8 cellular contexts compared by ENCODE assay signal in genomic region chr16:56667581-56668571, GRCh38. TPM values are rescaled to one million over a fixed set of nuclear protein-coding genes. Genes with fewer than 3 reads are reported as not detected.
DNase-seq lines count a peak whose midpoint lies in the region; ATAC-seq and TF ChIP-seq lines count a peak whose summit lies in the region.

TSS of gene MT1G (minus strand) at chr16:56668065. CDS start at chr16:56667993, 72 bp downstream.

- peak within 1 kb of the TSS; percentile 85 for H3K4me2 ChIP-seq in H9 (ENCODE audit: insufficient read depth, insufficient read length, low read length)

- H3K9me3 Mint-ChIP-seq in H9, result no peaks in the 10 kb centered on the region
- H3K9me3 Mint-ChIP-seq in WTC11, result no peaks in the 10 kb centered on the region

- DNase-seq in H9 (peak; percentile 50), WTC11 (ENCODE audit: low spot score) (peak; percentile 65), head of caudate nucleus (peak in 26 of 42 donors; percentile 21 to 68 (median 44)), sigmoid colon (peak; percentile 80), GDM1 (lab: John Stamatoyannopoulos, UW) (no peak), GM10266 (ENCODE audit: extremely low spot score) (no peak), GM19240 (ENCODE audit: insufficient read length, low spot score) (no peak), AG08396 (ENCODE audit: low spot score) (no peak)

- H3K9ac ChIP-seq in H9 (ENCODE audit: extremely low read depth, insufficient read length, low read length), result no peak within 1 kb of the TSS

- no peak within 1 kb of the TSS for H3K18ac ChIP-seq in H9 (ENCODE audit: insufficient read length, low read depth, low read length)

- no peak within 1 kb of the TSS for H2AK5ac ChIP-seq in H9 (ENCODE audit: insufficient read length, low read length)

- TF ChIP-seq POLR2A in sigmoid colon (IDR thresholded peaks at IDR 0.05), result peak in 1 of 2 donors; percentile 38

- H3K4me3 Mint-ChIP-seq in H9, result peak within 1 kb of the TSS; percentile 49 to 76
- H3K4me3 Mint-ChIP-seq in WTC11, result peak within 1 kb of the TSS; percentile 74

- H3K4me1 Mint-ChIP-seq in H9 (peaks cover 3 to 35% of the 10 kb centered on the region in 2 experiments; a peak in 3 of 4 replicates), WTC11 (peaks cover 44% of the 10 kb centered on the region)

- H3K56ac ChIP-seq in H9 (ENCODE audit: insufficient read length, low read depth, low read length), result no peak within 1 kb of the TSS

- H2BK5ac ChIP-seq in H9 (ENCODE audit: insufficient read length, low read length), result no peak within 1 kb of the TSS

- ATAC-seq in WTC11, result peak; percentile 60

- H3K27me3 Mint-ChIP-seq in H9 (ENCODE audit: low read depth) (peaks cover 98% of the 10 kb centered on the region), WTC11 (ENCODE audit: low read depth) (peaks cover 100% of the 10 kb centered on the region)

- H2BK20ac ChIP-seq in H9 (ENCODE audit: low read depth, low read length, poor library complexity, severe bottlenecking), result no peak within 1 kb of the TSS

- POLR2A ChIA-PET in WTC11 (lab: Charles Lee), result interaction anchor here (1.5 to 3.4 kb wide), 6 partner anchors 8 to 60 kb away, joined by 4 to 46 read pairs (median 18); partner anchors contain the start of genes MT1E, MT1X and MT2A

- H2AFZ ChIP-seq in H9 (ENCODE audit: low read length), result no peak within 1 kb of the TSS

- no peak within 1 kb of the TSS for H2BK15ac ChIP-seq in H9 (ENCODE audit: low read depth, low read length)

- no peaks in the 10 kb centered on the region for H3K79me2 ChIP-seq in H9 (ENCODE audit: insufficient read depth, low read length)

- H3K4ac ChIP-seq in H9 (ENCODE audit: low read depth, low read length), result no peak within 1 kb of the TSS

- WGBS in H9 (ENCODE audit: extremely low coverage, insufficient read length, low lambda C conversion rate), result no CpG with 5 or more reads among the region's 46 CpGs
- WGBS in sigmoid colon, 2 donors, result 9 to 10% methylated on average over 46 of the region's 46 CpGs

- H3K4me1 ChIP-seq in H9 (ENCODE audit: insufficient read depth, low read length) (peaks cover 6% of the 10 kb centered on the region; the same call in 1 of the 2 replicates), sigmoid colon (peaks cover 0 to 21% (median 15%) of the 10 kb centered on the region in 4 donors)

- H4K20me1 ChIP-seq in H9 (ENCODE audit: control insufficient read depth, insufficient read depth, insufficient read length), result no peaks in the 10 kb centered on the region

- peak within 1 kb of the TSS in 2 of 4 donors; percentile 9 to 15 for H3K4me3 ChIP-seq in sigmoid colon

- H3K14ac ChIP-seq in H9 (ENCODE audit: insufficient read depth, low read length), result no peak within 1 kb of the TSS

- no peaks in the 10 kb centered on the region for H3K36me3 ChIP-seq in sigmoid colon

- H3K27ac Mint-ChIP-seq in H9 (peak within 1 kb of the TSS in 1 of 3 experiments; percentile 88; a peak in 1 of 7 replicates), WTC11 (no peak within 1 kb of the TSS)

- peaks cover 65% of the 10 kb centered on the region for H3K27me3 ChIP-seq in H9 (ENCODE audit: insufficient read depth, low read length)
- peaks cover 12 to 99% (median 75%) of the 10 kb centered on the region in 3 donors for H3K27me3 ChIP-seq in sigmoid colon

- peaks cover 12% of the 10 kb centered on the region for H3K23me2 ChIP-seq in H9 (ENCODE audit: insufficient read length, low read depth, low read length, poor library complexity, severe bottlenecking)

- CTCF ChIA-PET in WTC11 (lab: Charles Lee), result interaction anchor here (0.5 to 3.6 kb wide), 8 partner anchors 8 to 502 kb away, joined by 3 to 24 read pairs (median 4); no protein-coding TSS in a partner anchor

- H3K27ac ChIP-seq in H9 (ENCODE audit: insufficient read length, low read depth, low read length) (no peak within 1 kb of the TSS), sigmoid colon (no peak within 1 kb of the TSS)

- no peaks in the 10 kb centered on the region for H3K9me3 ChIP-seq in H9 (ENCODE audit: control insufficient read depth, low read depth, low read length)
- no peaks in the 10 kb centered on the region for H3K9me3 ChIP-seq in sigmoid colon

- H4K8ac ChIP-seq in H9 (replicated peaks; ENCODE audit: insufficient read length, low read depth, low read length), result no peak within 1 kb of the TSS

- no peaks in the 10 kb centered on the region for H3K79me1 ChIP-seq in H9 (ENCODE audit: insufficient read depth, low read depth, low read length, poor library complexity, severe bottlenecking)

- no peak within 1 kb of the TSS for H3T11ph ChIP-seq in H9 (ENCODE audit: low read length)

- no peak within 1 kb of the TSS for H4K5ac ChIP-seq in H9 (ENCODE audit: insufficient read length, low read depth, low read length)

- intact Hi-C loops in head of caudate nucleus (cut with DNase I), result no loop called here
- intact Hi-C loops in sigmoid colon (cut with DNase I), result no loop called here

- no peak within 1 kb of the TSS for H4K91ac ChIP-seq in H9 (ENCODE audit: insufficient read length, low read depth, low read length)

- H3K36me3 Mint-ChIP-seq in H9 (ENCODE audit: insufficient read depth in 1 of 3, low read depth in 3 of 3) (no peaks in the 10 kb centered on the region), WTC11 (no peaks in the 10 kb centered on the region)

- no peak for TF ChIP-seq EP300 in sigmoid colon (IDR thresholded peaks at IDR 0.05)

- no peak within 1 kb of the TSS for H2BK12ac ChIP-seq in H9 (ENCODE audit: insufficient read length, low read depth, low read length)

- no peak within 1 kb of the TSS for H2BK120ac ChIP-seq in H9 (ENCODE audit: low read depth, low read length, poor library complexity, severe bottlenecking)

- TF ChIP-seq CTCF in H9 (conservative IDR thresholded peaks at IDR 0.05), result no peak
- TF ChIP-seq CTCF in WTC11 (IDR thresholded peaks at IDR 0.05), result no peak
- TF ChIP-seq CTCF in sigmoid colon (IDR thresholded peaks at IDR 0.05), result no peak
- no peak for TF ChIP-seq CTCF in GM10266 (IDR thresholded peaks at IDR 0.05; ENCODE audit: control insufficient read depth, insufficient read depth, low read depth, missing control alignments)

- no peak within 1 kb of the TSS for H3K23ac ChIP-seq in H9 (ENCODE audit: insufficient read length, low read depth, low read length)

TF ChIP-seq in WTC11, 78 proteins besides CTCF, POLR2A, EP300 and RAD21:
- TF ChIP-seq IRF1 (CRISPR knock-in tag; IDR thresholded peaks at IDR 0.05), result no peak
- TF ChIP-seq, protein P1, sequence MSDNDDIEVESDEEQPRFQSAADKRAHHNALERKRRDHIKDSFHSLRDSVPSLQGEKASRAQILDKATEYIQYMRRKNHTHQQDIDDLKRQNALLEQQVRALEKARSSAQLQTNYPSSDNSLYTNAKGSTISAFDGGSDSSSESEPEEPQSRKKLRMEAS (CRISPR knock-in tag; IDR thresholded peaks at IDR 0.05), result peak; percentile 75
- TF ChIP-seq EMX1 (CRISPR knock-in tag; IDR thresholded peaks at IDR 0.05), result 0 out of 2 replicates have a peak, but pooled peaks have one; percentile 12
- TF ChIP-seq, protein P2, sequence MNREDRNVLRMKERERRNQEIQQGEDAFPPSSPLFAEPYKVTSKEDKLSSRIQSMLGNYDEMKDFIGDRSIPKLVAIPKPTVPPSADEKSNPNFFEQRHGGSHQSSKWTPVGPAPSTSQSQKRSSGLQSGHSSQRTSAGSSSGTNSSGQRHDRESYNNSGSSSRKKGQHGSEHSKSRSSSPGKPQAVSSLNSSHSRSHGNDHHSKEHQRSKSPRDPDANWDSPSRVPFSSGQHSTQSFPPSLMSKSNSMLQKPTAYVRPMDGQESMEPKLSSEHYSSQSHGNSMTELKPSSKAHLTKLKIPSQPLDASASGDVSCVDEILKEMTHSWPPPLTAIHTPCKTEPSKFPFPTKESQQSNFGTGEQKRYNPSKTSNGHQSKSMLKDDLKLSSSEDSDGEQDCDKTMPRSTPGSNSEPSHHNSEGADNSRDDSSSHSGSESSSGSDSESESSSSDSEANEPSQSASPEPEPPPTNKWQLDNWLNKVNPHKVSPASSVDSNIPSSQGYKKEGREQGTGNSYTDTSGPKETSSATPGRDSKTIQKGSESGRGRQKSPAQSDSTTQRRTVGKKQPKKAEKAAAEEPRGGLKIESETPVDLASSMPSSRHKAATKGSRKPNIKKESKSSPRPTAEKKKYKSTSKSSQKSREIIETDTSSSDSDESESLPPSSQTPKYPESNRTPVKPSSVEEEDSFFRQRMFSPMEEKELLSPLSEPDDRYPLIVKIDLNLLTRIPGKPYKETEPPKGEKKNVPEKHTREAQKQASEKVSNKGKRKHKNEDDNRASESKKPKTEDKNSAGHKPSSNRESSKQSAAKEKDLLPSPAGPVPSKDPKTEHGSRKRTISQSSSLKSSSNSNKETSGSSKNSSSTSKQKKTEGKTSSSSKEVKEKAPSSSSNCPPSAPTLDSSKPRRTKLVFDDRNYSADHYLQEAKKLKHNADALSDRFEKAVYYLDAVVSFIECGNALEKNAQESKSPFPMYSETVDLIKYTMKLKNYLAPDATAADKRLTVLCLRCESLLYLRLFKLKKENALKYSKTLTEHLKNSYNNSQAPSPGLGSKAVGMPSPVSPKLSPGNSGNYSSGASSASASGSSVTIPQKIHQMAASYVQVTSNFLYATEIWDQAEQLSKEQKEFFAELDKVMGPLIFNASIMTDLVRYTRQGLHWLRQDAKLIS (CRISPR knock-in tag; IDR thresholded peaks at IDR 0.05; ENCODE audit: borderline replicate concordance), result peak; percentile 81; the same call in 1 of the 2 replicates
- no peak for TF ChIP-seq CREM (CRISPR knock-in tag; IDR thresholded peaks at IDR 0.05)
- no peak for TF ChIP-seq RELA (CRISPR knock-in tag; IDR thresholded peaks at IDR 0.05; ENCODE audit: borderline replicate concordance)

RNA-seq across cellular contexts. Expression of gene MT1G, which starts in this region (rescaled TPM):
- 23.4 and 26.2 TPM in 2 replicates for total RNA-seq in H9 (2021)
- total RNA-seq in WTC11 (2021), result 326 to 361 TPM (median 333 TPM) in 3 replicates
- total RNA-seq in sigmoid colon, result 10 to 100 TPM in 2 of 4 donors, 1 to 10 TPM in 2; 2.0 to 12.9 (median 7.8) TPM
- polyA plus RNA-seq in sigmoid colon, result 1,000 to 10,000 TPM in 1 of 3 donors, 100 to 1,000 TPM in 1, 10 to 100 TPM in 1; 47.9 to 2,487 (median 601) TPM

Comparison
In these comparisons a context has a peak if more than half of its experiments do, and no peak if none do; other contexts are left out.
1. RNA of gene MT1G (total RNA-seq): 326 to 361 TPM in WTC11; 23.4 to 26.2 TPM in H9 and 2.0 to 12.9 TPM in sigmoid colon; every median in the first group is over 10 times any median in the second.
2. DNase-seq: peak in H9 (single experiment), WTC11 (single experiment), head of caudate nucleus (26 of 42) and sigmoid colon (single experiment); none in GDM1 (single experiment), GM10266 (single experiment), GM19240 (single experiment) and AG08396 (single experiment).